In genomic region chr12:121808623-121809022, GRCh38 we compare ENCODE assay signal across 24 cellular contexts. TPM values are rescaled to one million over a fixed set of nuclear protein-coding genes. Genes with fewer than 3 reads are reported as not detected.
DNase-seq lines count a peak whose midpoint lies in the region; TF ChIP-seq lines count a peak whose summit lies in the region.
"Had no signal": no experiment of that assay in that cellular context is flagged by ENCODE, and none has a peak within 500 bp of the region (broad histone marks: within the 10 kb centered on the region; RNA-seq: fewer than 3 reads in every experiment).

No MANE protein-coding gene starts in this region.

- POLR2A ChIA-PET in MCF 10A (lab: Yijun Ruan, JAX) = interaction anchor here (12.4 kb wide), 1 partner anchor 12 kb away, joined by 344 read pairs; the partner anchor contains the start of genes RHOF and SETD1B
- POLR2A ChIA-PET in HEK293 (lab: Yijun Ruan, JAX) = interaction anchor here (7.5 kb wide), 1 partner anchor 12 kb away, joined by 165 read pairs; the partner anchor contains the start of gene RHOF

- no peaks in the 10 kb centered on the region for H3K27me3 Mint-ChIP-seq in MCF 10A (ENCODE audit: insufficient read depth, unreplicated experiment)
- no peaks in the 10 kb centered on the region for H3K27me3 Mint-ChIP-seq in dendritic cell treated with granulocyte-macrophage colony-stimulating factor and Interleukin-4, amounts not matched to agents 40 ng/mL and 50 ng/mL, for 4 days
- H3K27me3 Mint-ChIP-seq: stimulated activated naive CD8-positive, alpha-beta T cell treated with anti-CD3 and anti-CD28 coated beads, Interleukin-15, amount 100 ng/mL, for 72 hours had no signal

- H3K4me2 ChIP-seq in mammary epithelial cell (ENCODE audit: insufficient read depth, low read depth, low read length) = no peak overlapping the region

- H2AFZ ChIP-seq in mammary epithelial cell (ENCODE audit: low read depth, low read length) = no peak overlapping the region
- H2AFZ ChIP-seq: parathyroid adenoma had no signal

- H3K4me3 ChIP-seq in mammary epithelial cell (replicated peaks in 1 of 3; ENCODE audit: insufficient read depth in 1 of 3, low read depth in 2 of 3, low read length in 3 of 3) (no peak overlapping the region), HEK293 (ENCODE audit: low read depth, low read length) (no peak overlapping the region), spleen (no peak overlapping the region)
- H3K4me3 ChIP-seq: right lobe of liver, tibial nerve had no signal

- H3K36me3 ChIP-seq in mammary epithelial cell (ENCODE audit: insufficient read depth, low read length) (peaks cover 4% of the 10 kb centered on the region), HEK293 (ENCODE audit: control insufficient read depth in 2 of 2, insufficient read depth in 1 of 2, low read length in 2 of 2) (peaks cover 9 to 64% of the 10 kb centered on the region in 2 experiments; a peak in 2 of 3 replicates), spleen (peaks cover 0 to 74% (median 33%) of the 10 kb centered on the region in 6 donors)

- CTCF ChIA-PET in MCF 10A (lab: Yijun Ruan, JAX) (interaction anchor here (16.6 kb wide), 1 partner anchor 13 kb away, joined by 390 read pairs; the partner anchor contains the start of gene RHOF), mammary epithelial cell (lab: Charles Lee; ENCODE audit: low non-redundant PET) (no interaction called here), HEK293 (lab: Yijun Ruan, JAX) (interaction anchor here (0.6 to 15.1 kb wide), 2 partner anchors 14 to 63 kb away, joined by 3 to 393 read pairs; partner anchors contain the start of gene RHOF)

- H3K9me3 Mint-ChIP-seq in MCF 10A (ENCODE audit: unreplicated experiment) = no peaks in the 10 kb centered on the region
- H3K9me3 Mint-ChIP-seq in dendritic cell treated with granulocyte-macrophage colony-stimulating factor and Interleukin-4, amounts not matched to agents 40 ng/mL and 50 ng/mL, for 4 days = no peaks in the 10 kb centered on the region
- H3K9me3 Mint-ChIP-seq: CD8-positive, alpha-beta T cell; stimulated activated naive CD8-positive, alpha-beta T cell treated with anti-CD3 and anti-CD28 coated beads, Interleukin-15, amount 100 ng/mL, for 72 hours had no signal

- dilution Hi-C loops in mammary epithelial cell (cut with HindIII; ENCODE audit: low sequenced_read_pairs) = no loop called here

- no peak overlapping the region for H3K9ac ChIP-seq in mammary epithelial cell (ENCODE audit: insufficient read depth, low read length)
- H3K9ac ChIP-seq: parathyroid adenoma had no signal

- 94% methylated on average over 6 of the region's 8 CpGs for WGBS in mammary epithelial cell (ENCODE audit: low coverage, missing lambda C conversion rate)
- 92 to 96% (median 94%) methylated on average over 8 of the region's 8 CpGs for WGBS in spleen, 5 donors

- DNase-seq in MCF 10A (ENCODE audit: unreplicated experiment) (no peak), mammary epithelial cell (no peak), spleen (peak; percentile 56), cerebellar cortex (ENCODE audit: low spot score) (no peak), G401 (ENCODE audit: low spot score) (no peak), nucleus accumbens (lab: John Stamatoyannopoulos, UW) (no peak)
- DNase-seq: activated CD4-positive, CD25-positive, alpha-beta regulatory T cell; CD8-positive, alpha-beta T cell; DMS153; kidney glomerular epithelial cell; NCI-H2081; NCI-H226; NCI-H774; Right ventricle myocardium superior; stimulated activated naive CD8-positive, alpha-beta T cell treated with anti-CD3 and anti-CD28 coated beads, Interleukin-15, amount 100 ng/mL, for 72 hours had no signal

- H3K9me3 ChIP-seq in mammary epithelial cell (replicated peaks; ENCODE audit: insufficient read depth, low read length) = no peaks in the 10 kb centered on the region
- H3K9me3 ChIP-seq in HEK293 (ENCODE audit: control insufficient read depth, insufficient read depth, low read depth, low read length) = no peaks in the 10 kb centered on the region
- no peaks in the 10 kb centered on the region for H3K9me3 ChIP-seq in spleen
- H3K9me3 ChIP-seq: right lobe of liver, tibial nerve had no signal

- H3K4me3 Mint-ChIP-seq in MCF 10A (ENCODE audit: unreplicated experiment) = no peak overlapping the region
- H3K4me3 Mint-ChIP-seq in dendritic cell treated with granulocyte-macrophage colony-stimulating factor and Interleukin-4, amounts not matched to agents 40 ng/mL and 50 ng/mL, for 4 days = no peak overlapping the region
- H3K4me3 Mint-ChIP-seq: CD8-positive, alpha-beta T cell had no signal

- H3K27ac ChIP-seq in mammary epithelial cell (ENCODE audit: insufficient read depth, low read depth, low read length) (no peak overlapping the region), HEK293 (ENCODE audit: extremely low read depth, low read depth, low read length) (no peak overlapping the region), spleen (peak overlapping the region in 1 of 8 donors; percentile 100)
- H3K27ac ChIP-seq: epithelial cell of prostate, parathyroid adenoma, tibial nerve had no signal

- BruUV-seq in MCF 10A (replicated peaks; lab: Mats Ljungman, UMichigan) = no TSS peak
- no TSS peak for BruUV-seq in mammary epithelial cell (replicated peaks; lab: Mats Ljungman, UMichigan)

- H3K27me3 ChIP-seq in mammary epithelial cell (ENCODE audit: insufficient read depth, low read length) (no peaks in the 10 kb centered on the region), spleen (replicated peaks in 1 of 7) (no peaks in the 10 kb centered on the region)
- H3K27me3 ChIP-seq: right lobe of liver, tibial nerve had no signal

- H3K4me1 Mint-ChIP-seq in MCF 10A (ENCODE audit: insufficient read depth, unreplicated experiment) = peaks cover 26% of the 10 kb centered on the region
- peaks cover 77% of the 10 kb centered on the region for H3K4me1 Mint-ChIP-seq in dendritic cell treated with granulocyte-macrophage colony-stimulating factor and Interleukin-4, amounts not matched to agents 40 ng/mL and 50 ng/mL, for 4 days (ENCODE audit: low read depth)

- in situ Hi-C loops in mammary epithelial cell (cut with MboI; ENCODE audit: low sequenced_read_pairs in 2 of 2) = no loop called here
- in situ Hi-C loops in G401 (cut with HindIII; ENCODE audit: low sequenced_read_pairs) = no loop called here

- intact Hi-C loops in MCF 10A (cut with micrococcal nuclease) (no loop called here), mammary epithelial cell (cut with micrococcal nuclease) (no loop called here), spleen (cut with DNase I; ENCODE audit: low total_unique reads) (no loop called here)
- intact Hi-C loops in dendritic cell treated with granulocyte-macrophage colony-stimulating factor and Interleukin-4, amounts not matched to agents 40 ng/mL and 50 ng/mL, for 4 days (cut with micrococcal nuclease) = no loop called here

- H3K79me2 ChIP-seq in mammary epithelial cell (ENCODE audit: insufficient read depth, low read length) = peaks cover 86% of the 10 kb centered on the region

- H3K4me1 ChIP-seq in mammary epithelial cell (ENCODE audit: insufficient read depth, low read length) (peaks cover 30% of the 10 kb centered on the region), HEK293 (ENCODE audit: control insufficient read depth, insufficient read depth, low read length) (peaks cover 12% of the 10 kb centered on the region), spleen (peaks cover 50 to 91% (median 70%) of the 10 kb centered on the region in 6 donors)

- H3K27ac Mint-ChIP-seq in MCF 10A (ENCODE audit: low read depth, unreplicated experiment) = peak overlapping the region; percentile 39
- H3K27ac Mint-ChIP-seq in dendritic cell treated with granulocyte-macrophage colony-stimulating factor and Interleukin-4, amounts not matched to agents 40 ng/mL and 50 ng/mL, for 4 days = peak overlapping the region; percentile 51

- peaks cover 2% of the 10 kb centered on the region for H4K20me1 ChIP-seq in mammary epithelial cell (ENCODE audit: insufficient read depth, low read length)

- TF ChIP-seq CTCF in MCF 10A (IDR thresholded peaks at IDR 0.05; ENCODE audit: unreplicated experiment) = no peak
- TF ChIP-seq CTCF in mammary epithelial cell (conservative IDR thresholded peaks at IDR 0.05 in 1 of 2, IDR thresholded peaks at IDR 0.05 in 1 of 2; ENCODE audit: extremely low read depth in 1 of 2, insufficient read depth in 1 of 2, low read depth in 1 of 2, low read length in 2 of 2) = no peak
- no peak for TF ChIP-seq CTCF in HEK293 (tag by site-specific recombination; IDR thresholded peaks at IDR 0.05)
- TF ChIP-seq CTCF in spleen (IDR thresholded peaks at IDR 0.05 in 8 of 11, conservative IDR thresholded peaks at IDR 0.05 in 3 of 11) = no peak

- TF ChIP-seq POLR2A in spleen (IDR thresholded peaks at IDR 0.05) = no peak

- peaks cover 33% of the 10 kb centered on the region for H3K36me3 Mint-ChIP-seq in MCF 10A (ENCODE audit: insufficient read depth, unreplicated experiment)
- peaks cover 97% of the 10 kb centered on the region for H3K36me3 Mint-ChIP-seq in dendritic cell treated with granulocyte-macrophage colony-stimulating factor and Interleukin-4, amounts not matched to agents 40 ng/mL and 50 ng/mL, for 4 days (ENCODE audit: low read depth)

TF ChIP-seq in HEK293, 187 proteins besides CTCF, POLR2A, EP300 and RAD21:
- TF ChIP-seq ZNF19 (tag by site-specific recombination; IDR thresholded peaks at IDR 0.05; ENCODE audit: low read depth) (no peak), ZNF600 (tag by site-specific recombination; IDR thresholded peaks at IDR 0.05) (peak; percentile 24; the same call in 1 of the 2 replicates), ZNF548 (tag by site-specific recombination; IDR thresholded peaks at IDR 0.05) (no peak)

RNA-seq across cellular contexts. Expression of gene SETD1B, which starts 4.8 kb away (rescaled TPM):
- 19.7 and 19.9 TPM in 2 replicates for total RNA-seq in MCF 10A (2022)
- 10 to 100 TPM in 1 of 2 donors, 1 to 10 TPM in 1; 4.3 to 16.0 TPM for total RNA-seq in mammary epithelial cell
- polyA plus RNA-seq in mammary epithelial cell = 0.94 TPM
- 5.4 TPM for polyA minus RNA-seq in mammary epithelial cell
- 10 to 100 TPM; 19.9 to 37.7 (median 31.8) TPM for total RNA-seq in spleen
- 10 to 100 TPM in 1 of 3 donors, 1 to 10 TPM in 2; 3.3 to 11.9 (median 5.3) TPM for polyA plus RNA-seq in spleen
- total RNA-seq in G401 (2014; rRNA removed; shearing (Covaris generic)) = 0.62 and 2.8 TPM in 2 replicates

RNA-seq across cellular contexts. Expression of gene RHOF, which starts 15.1 kb away (rescaled TPM):
- total RNA-seq in MCF 10A (2022) (9.5 and 11.6 TPM in 2 replicates), mammary epithelial cell (1 to 10 TPM; 4.4 to 6.2 TPM), spleen (10 to 100 TPM; 45.2 to 71.7 (median 54.6) TPM)
- polyA plus RNA-seq in mammary epithelial cell (1.4 TPM), spleen (10 to 100 TPM; 18.4 to 29.4 (median 20.3) TPM)
- polyA minus RNA-seq in mammary epithelial cell = 0.26 TPM
- 35.3 and 46.6 TPM in 2 replicates for total RNA-seq in G401 (2014; rRNA removed; shearing (Covaris generic))

RNA-seq across cellular contexts. Expression of gene HPD, which starts 50.0 kb away (rescaled TPM):
- 0.21 TPM in 1 of 2 replicates, not detected in the other for total RNA-seq in MCF 10A (2022)
- under 1 TPM in 1 of 2 donors, not detected in 1; 0.17 TPM for total RNA-seq in mammary epithelial cell
- polyA plus RNA-seq in mammary epithelial cell = 0.03 TPM
- not detected for polyA minus RNA-seq in mammary epithelial cell
- 1 to 10 TPM in 4 of 7 donors, under 1 TPM in 2, not detected in 1; 0.57 to 2.8 (median 1.7) TPM for total RNA-seq in spleen
- polyA plus RNA-seq in spleen = 1 to 10 TPM in 1 of 3 donors, under 1 TPM in 2; 0.78 to 1.5 (median 0.86) TPM
- total RNA-seq in G401 (2014; rRNA removed; shearing (Covaris generic)) = 16.2 and 20.0 TPM in 2 replicates
- total RNA-seq: CD8-positive, alpha-beta T cell; chondrocyte; lung microvascular endothelial cell; OCI-LY7 had no signal
